10 cellular contexts compared by ENCODE assay signal in genomic region chr7:155466814-155467675, GRCh38. TPM values are rescaled to one million over a fixed set of nuclear protein-coding genes. Genes with fewer than 3 reads are reported as not detected.
DNase-seq lines count a peak whose midpoint lies in the region; ATAC-seq, FAIRE-seq and TF ChIP-seq lines count a peak whose summit lies in the region.
"Had no signal": no experiment of that assay in that cellular context is flagged by ENCODE, and none has a peak within 500 bp of the region (broad histone marks: within the 10 kb centered on the region; RNA-seq: fewer than 3 reads in every experiment).

No MANE protein-coding gene starts in this region.

- H2AK5ac ChIP-seq in IMR-90 (ENCODE audit: low read depth, low read length), result no peak overlapping the region

- no peak overlapping the region for H2AFZ ChIP-seq in IMR-90 (replicated peaks; ENCODE audit: low read length, poor library complexity)
- H2AFZ ChIP-seq in K562 (ENCODE audit: low read depth, low read length), result no peak overlapping the region

- H4K5ac ChIP-seq in IMR-90 (ENCODE audit: low read depth, low read length), result no peak overlapping the region

- no peak overlapping the region for H3K4ac ChIP-seq in IMR-90 (ENCODE audit: low read depth, low read length)

- TF ChIP-seq CTCF in IMR-90 (conservative IDR thresholded peaks at IDR 0.05; ENCODE audit: low read depth, low read length) (no peak), K562 (IDR thresholded peaks at IDR 0.05 in 2 of 3, conservative IDR thresholded peaks at IDR 0.05 in 1 of 3; ENCODE audit: insufficient read depth in 2 of 3, low read depth in 1 of 3, low read length in 3 of 3) (no peak), lower leg skin (IDR thresholded peaks at IDR 0.05) (no peak)

- H3K36me3 ChIP-seq in IMR-90 (ENCODE audit: control insufficient read depth, insufficient read depth, low read length), result no peaks in the 10 kb centered on the region
- no peaks in the 10 kb centered on the region for H3K36me3 ChIP-seq in K562 (ENCODE audit: control insufficient read depth, insufficient read depth, low read length)

- BruUV-seq in IMR-90 (replicated peaks; lab: Mats Ljungman, UMichigan) (no TSS peak), K562 (replicated peaks; lab: Mats Ljungman, UMichigan) (no TSS peak)

- 8% methylated on average over 10 of the region's 76 CpGs; no CpG with 5 or more reads in 1 of the 2 experiments for WGBS in IMR-90 (ENCODE audit: extremely low coverage in 2 of 2, insufficient read length in 1 of 2), 2 experiments
- 34% methylated on average over 66 of the region's 76 CpGs for WGBS in K562 (ENCODE audit: insufficient coverage, low coverage, missing lambda C conversion rate)
- 9 to 10% methylated on average over 24 to 68 of the region's 76 CpGs for WGBS in lower leg skin, 2 donors

- H3K18ac ChIP-seq in IMR-90 (ENCODE audit: low read depth, low read length), result no peak overlapping the region

- no peaks in the 10 kb centered on the region for H3K79me2 ChIP-seq in K562 (ENCODE audit: control insufficient read depth, insufficient read depth, low read length)

- no peak for TF ChIP-seq EP300 in K562 (IDR thresholded peaks at IDR 0.05; ENCODE audit: low read length)

- H3K4me3 ChIP-seq in IMR-90 (ENCODE audit: insufficient read depth, low read depth, low read length), result no peak overlapping the region
- H3K4me3 ChIP-seq in K562, result no peak overlapping the region
- H3K4me3 ChIP-seq in lower leg skin (ENCODE audit: low read depth, poor library complexity, severe bottlenecking), result no peak overlapping the region

- H4K8ac ChIP-seq in IMR-90 (ENCODE audit: low read depth in 2 of 2, low read length in 2 of 2), result no peak overlapping the region

- intact Hi-C loops in IMR-90 (cut with micrococcal nuclease) (no loop called here), K562 (cut with micrococcal nuclease) (no loop called here), lower leg skin (cut with DNase I; ENCODE audit: low total_unique reads) (no loop called here)

- no peak overlapping the region for H3K56ac ChIP-seq in IMR-90 (ENCODE audit: extremely low read depth, insufficient read depth, low read length)

- no peak overlapping the region for H4K91ac ChIP-seq in IMR-90 (ENCODE audit: insufficient read depth, low read depth, low read length)

- no peak overlapping the region for H3K4me2 ChIP-seq in IMR-90 (ENCODE audit: low read depth, low read length)
- no peak overlapping the region for H3K4me2 ChIP-seq in K562 (ENCODE audit: insufficient read depth, low read length)

- no peak overlapping the region for H2BK15ac ChIP-seq in IMR-90 (ENCODE audit: low read depth, low read length)

- in situ Hi-C loops in IMR-90 (cut with MboI; ENCODE audit: low sequenced_read_pairs), result no loop called here
- in situ Hi-C loops in K562 (cut with MboI), result no loop called here

- no peak overlapping the region for H3K23ac ChIP-seq in IMR-90 (ENCODE audit: low read depth, low read length)

- POLR2A ChIA-PET in IMR-90 (lab: Charles Lee; ENCODE audit: unreplicated experiment) (no interaction called here), K562 (lab: Yijun Ruan, JAX) (no interaction called here), HEK293T (lab: Yijun Ruan, JAX) (no interaction called here)

- H3K27ac ChIP-seq in IMR-90 (ENCODE audit: insufficient read depth, low read length), result no peak overlapping the region
- no peak overlapping the region for H3K27ac ChIP-seq in K562 (ENCODE audit: extremely low read depth, low read depth, low read length)

- H3K79me1 ChIP-seq in IMR-90 (ENCODE audit: low read depth in 1 of 2, low read length in 2 of 2), result no peaks in the 10 kb centered on the region

- no peak overlapping the region for H2BK5ac ChIP-seq in IMR-90 (ENCODE audit: low read depth, low read length, poor library complexity, severe bottlenecking)

- no peak overlapping the region for H3K14ac ChIP-seq in IMR-90 (replicated peaks; ENCODE audit: low read depth, low read length)

- CTCF ChIA-PET in IMR-90 (lab: Yijun Ruan, JAX) (interaction anchor here (0.5 kb wide), 1 partner anchor 95 kb away, joined by 3 read pairs; no protein-coding TSS in a partner anchor), K562 (lab: Yijun Ruan, JAX; ENCODE audit: low intra/inter-chr PET ratio) (no interaction called here), HEK293T (lab: Yijun Ruan, JAX) (no interaction called here)

- ATAC-seq in IMR-90 (ENCODE audit: low read depth) (no peak), K562 (no peak; the same call in 2 of the 3 replicates)

- H3K9me3 ChIP-seq in IMR-90 (ENCODE audit: control insufficient read depth, insufficient read depth, low read length) (no peaks in the 10 kb centered on the region), K562 (replicated peaks; ENCODE audit: control insufficient read depth, insufficient read depth, low read depth, low read length) (no peaks in the 10 kb centered on the region)

- dilution Hi-C loops in IMR-90 (cut with HindIII; ENCODE audit: low sequenced_read_pairs, unreplicated experiment), result no loop called here

- H4K20me1 ChIP-seq in IMR-90 (ENCODE audit: insufficient read depth, low read length), result no peaks in the 10 kb centered on the region
- no peaks in the 10 kb centered on the region for H4K20me1 ChIP-seq in K562 (replicated peaks; ENCODE audit: control insufficient read depth, insufficient read depth, low read length)

- H3K4me1 ChIP-seq in IMR-90 (ENCODE audit: control insufficient read depth, insufficient read depth, low read length) (no peaks in the 10 kb centered on the region), K562 (replicated peaks in 1 of 2; ENCODE audit: control insufficient read depth in 2 of 2, insufficient read depth in 2 of 2, low read length in 2 of 2) (peaks cover 0 to 26% of the 10 kb centered on the region in 2 experiments; a peak in 1 of 5 replicates)

- TF ChIP-seq RAD21 in IMR-90 (IDR thresholded peaks at IDR 0.05; ENCODE audit: low read length) (no peak), K562 (CRISPR knock-in tag; conservative IDR thresholded peaks at IDR 0.05 in 1 of 2, IDR thresholded peaks at IDR 0.05 in 1 of 2) (no peak)

- FAIRE-seq in K562 (lab: Jason Lieb, UNC), result no peak
- FAIRE-seq: TTC549 had no signal

- H2AK9ac ChIP-seq in IMR-90 (replicated peaks; ENCODE audit: low read depth, low read length, poor library complexity), result peak overlapping the region; percentile 42

- H3K27me3 ChIP-seq in IMR-90 (ENCODE audit: control insufficient read depth, insufficient read depth, low read length), result peaks cover 86% of the 10 kb centered on the region
- H3K27me3 ChIP-seq in K562 (ENCODE audit: control insufficient read depth in 2 of 2, insufficient read depth in 2 of 2, low read length in 2 of 2), result peaks cover 77 to 84% of the 10 kb centered on the region in 2 experiments

- no peak overlapping the region for H2BK120ac ChIP-seq in IMR-90 (ENCODE audit: low read depth, low read length)

- H2BK20ac ChIP-seq in IMR-90 (ENCODE audit: low read depth, low read length), result no peak overlapping the region

- H3K9ac ChIP-seq in IMR-90 (ENCODE audit: low read depth, low read length) (no peak overlapping the region), K562 (ENCODE audit: insufficient read depth in 1 of 2, low read depth in 2 of 2, low read length in 2 of 2) (no peak overlapping the region)

- DNase-seq in stimulated activated CD4-positive, alpha-beta T cell treated with anti-CD3 and anti-CD28 coated beads, Interleukin-12 subunit alpha, Interleukin-12 subunit beta, amount 100 ng/mL, for 48 hours (ENCODE audit: low read depth in 2 of 3, low spot score in 1 of 3), result peak in 2 of 3 donors; percentile 36 to 39
- DNase-seq in stimulated activated CD4-positive, alpha-beta T cell treated with anti-CD3 and anti-CD28 coated beads, Interleukin-12 subunit alpha, Interleukin-12 subunit beta, amount 100 ng/mL, for 4 hours, result no peak
- no peak for DNase-seq in IMR-90
- no peak for DNase-seq in K562 (ENCODE audit: extremely low read depth in 1 of 4, low spot score in 3 of 4)
- DNase-seq in retina, result peak; percentile 86
- no peak for DNase-seq in HEK293T (ENCODE audit: extremely low spot score)
- DNase-seq in lower leg skin (ENCODE audit: low spot score in 2 of 2), result no peak
- DNase-seq in GDM1 (lab: John Stamatoyannopoulos, UW), result no peak

- H3K9me1 ChIP-seq in IMR-90 (ENCODE audit: insufficient read depth, low read length) (no peaks in the 10 kb centered on the region), K562 (ENCODE audit: control insufficient read depth, insufficient read depth, low read length) (no peaks in the 10 kb centered on the region)

- TF ChIP-seq POLR2A in IMR-90 (IDR thresholded peaks at IDR 0.05; ENCODE audit: low read depth, low read length) (no peak), K562 (conservative IDR thresholded peaks at IDR 0.05) (no peak), lower leg skin (IDR thresholded peaks at IDR 0.05) (no peak)

TF ChIP-seq in IMR-90, 13 proteins besides CTCF, POLR2A, EP300 and RAD21 (continues in another document):
- no peak for TF ChIP-seq NFE2L2 (IDR thresholded peaks at IDR 0.05; ENCODE audit: low read depth, low read length)

TF ChIP-seq in K562, 482 proteins besides CTCF, POLR2A, EP300 and RAD21 (continues in another document):
- no peak for TF ChIP-seq SLC30A9 (CRISPR knock-in tag; IDR thresholded peaks at IDR 0.05)

TF ChIP-seq in HEK293T, 16 proteins besides CTCF, POLR2A, EP300 and RAD21 (continues in another document):
- TF ChIP-seq ELF4 (IDR thresholded peaks at IDR 0.05) (no peak), NFRKB (IDR thresholded peaks at IDR 0.05) (no peak), SUZ12 (IDR thresholded peaks at IDR 0.05) (no peak)

RNA-seq across cellular contexts. Expression of gene EN2, which starts 9.1 kb away (rescaled TPM):
- total RNA-seq in IMR-90 (2012; rRNA removed) (not detected in 2 replicates), K562 (2014; rRNA removed) (0.08 TPM in 1 of 2 replicates, not detected in the other), K562 (2014; rRNA removed; fragmentation: Illumina TruSeq; extraction: Trizol) (not detected in 2 replicates), K562 (2015; rRNA removed; fragmentation: Illumina TruSeq; extraction: Trizol) (not detected in 2 replicates), K562 (2021) (0.04 TPM in 1 of 2 replicates, not detected in the other), lower leg skin (under 1 TPM in 2 of 4 donors, not detected in 2; 0.04 to 0.52 TPM)
- polyA plus RNA-seq in IMR-90 (2012; rRNA removed) (not detected in 2 replicates), K562 (2011; rRNA removed) (not detected in 2 replicates), K562 (2014; fragmentation: Illumina TruSeq; extraction: Trizol) (0.04 TPM in 1 of 2 replicates, not detected in the other), K562 (2014; fragmentation: Nextera tagmentation; extraction: Ambion mirVana) (not detected), K562 (2014; rRNA removed) (0.04 and 0.07 TPM in 2 replicates)
- polyA plus RNA-seq in IMR-90 (2012; cell fraction: cytosol; rRNA removed), result 0.01 TPM in 1 of 2 replicates, not detected in the other
- 0.03 TPM in 1 of 2 replicates, not detected in the other for polyA plus RNA-seq in IMR-90 (2012; cell fraction: nucleus; rRNA removed; ENCODE audit: low replicate concordance)
- not detected in 2 replicates for total RNA-seq in K562 (2011; cell fraction: chromatin; rRNA removed; ENCODE audit: low replicate concordance)
- total RNA-seq in K562 (2011; cell fraction: nucleolus; rRNA removed), result not detected in 2 replicates
- not detected in 2 replicates for total RNA-seq in K562 (2011; cell fraction: nucleoplasm; rRNA removed)
- polyA plus RNA-seq in K562 (2011; cell fraction: cytosol; rRNA removed), result not detected in 2 replicates
- polyA plus RNA-seq in K562 (2011; cell fraction: nucleus; rRNA removed), result not detected in 2 replicates
- polyA plus RNA-seq in K562 (2012), result 0.07 and 0.09 TPM in 2 replicates
- not detected in 2 replicates for polyA minus RNA-seq in K562 (2011; rRNA and poly(A)+ RNA removed)
- polyA minus RNA-seq in K562 (2011; cell fraction: cytosol; rRNA and poly(A)+ RNA removed), result not detected in 2 replicates
- polyA minus RNA-seq in K562 (2011; cell fraction: nucleus; rRNA and poly(A)+ RNA removed), result not detected in 2 replicates
- polyA plus RNA-seq: immature natural killer cell had no signal

Comparison
In these comparisons a context has a peak if more than half of its experiments do, and no peak if none do; other contexts are left out.
1. DNase-seq: peak in stimulated activated CD4-positive, alpha-beta T cell treated with anti-CD3 and anti-CD28 coated beads, Interleukin-12 subunit alpha, Interleukin-12 subunit beta, amount 100 ng/mL, for 48 hours (2 of 3) and retina (single experiment); none in stimulated activated CD4-positive, alpha-beta T cell treated with anti-CD3 and anti-CD28 coated beads, Interleukin-12 subunit alpha, Interleukin-12 subunit beta, amount 100 ng/mL, for 4 hours (single experiment), IMR-90 (single experiment), K562 (0 of 4), HEK293T (single experiment), lower leg skin (0 of 2) and GDM1 (single experiment).